8 cellular contexts compared by ENCODE assay signal in the genomic region with DNA sequence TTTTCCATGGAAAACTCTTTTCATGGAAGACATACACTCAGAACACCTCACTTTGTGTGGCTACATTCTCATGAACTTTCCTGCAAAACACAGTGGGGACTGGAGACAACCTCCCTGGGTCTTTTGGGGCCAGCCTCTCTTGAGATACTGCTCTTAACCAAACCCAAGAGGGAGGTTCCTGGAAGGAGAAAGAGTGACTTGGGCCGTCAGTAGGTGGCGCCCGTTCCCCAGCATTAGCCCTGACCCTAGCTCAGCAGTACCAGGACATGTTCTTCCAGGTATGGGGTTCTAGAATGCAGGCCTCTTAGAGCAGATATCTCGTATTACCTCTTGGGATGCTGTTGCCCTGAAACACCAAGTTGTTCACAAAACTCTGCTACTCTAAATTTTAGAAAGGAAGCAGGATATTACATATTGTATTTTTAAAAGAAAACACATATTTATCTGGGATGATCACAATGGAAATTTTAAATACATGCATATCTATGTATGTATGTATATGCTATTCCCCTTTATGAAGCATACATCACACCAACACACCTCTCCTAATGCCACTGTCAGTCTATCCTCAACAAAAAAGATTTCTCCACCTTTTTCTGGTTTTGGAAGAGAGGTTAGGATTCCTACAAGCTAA. TPM values are rescaled to one million over a fixed set of nuclear protein-coding genes. Genes with fewer than 3 reads are reported as not detected.
A peak's percentile ranks its signal among the peaks of the same experiment; 100 is the strongest.
DNase-seq lines count a peak whose midpoint lies in the region; ATAC-seq and TF ChIP-seq lines count a peak whose summit lies in the region.

No MANE protein-coding gene starts in this region.

- H2BK12ac ChIP-seq in H9 (ENCODE audit: insufficient read length, low read depth, low read length) = no peak overlapping the region

- H2AFZ ChIP-seq in H9 (ENCODE audit: low read length) = no peak overlapping the region
- H2AFZ ChIP-seq in MM.1S (ENCODE audit: low read length) = no peak overlapping the region

- no peak overlapping the region for H4K91ac ChIP-seq in H9 (ENCODE audit: insufficient read length, low read depth, low read length)

- H3K4ac ChIP-seq in H9 (ENCODE audit: low read depth, low read length) = no peak overlapping the region

- no peaks in the 10 kb centered on the region for H3K79me2 ChIP-seq in H9 (ENCODE audit: insufficient read depth, low read length)
- no peaks in the 10 kb centered on the region for H3K79me2 ChIP-seq in MM.1S (ENCODE audit: low read length)

- H3K36me3 Mint-ChIP-seq in H9 (ENCODE audit: insufficient read depth in 1 of 3, low read depth in 3 of 3) = no peaks in the 10 kb centered on the region
- H3K36me3 Mint-ChIP-seq in activated naive CD4-positive, alpha-beta T cell treated with anti-CD3 and anti-CD28 coated beads, Interleukin-2, amount 50 U/mL, for 72 hours = no peaks in the 10 kb centered on the region

- H3F3A ChIP-seq in MM.1S (ENCODE audit: insufficient read depth, low read length) = no peaks in the 10 kb centered on the region

- no peak overlapping the region for H4K5ac ChIP-seq in H9 (ENCODE audit: insufficient read length, low read depth, low read length)

- DNase-seq in H9 = peak; percentile 87
- DNase-seq in MM.1S = peak; percentile 74
- DNase-seq in SKM-1 (lab: John Stamatoyannopoulos, UW; ENCODE audit: unreplicated experiment) = peak; percentile 77
- DNase-seq in activated naive CD4-positive, alpha-beta T cell treated with anti-CD3 and anti-CD28 coated beads, Interleukin-2, amount 50 U/mL, for 72 hours (ENCODE audit: low spot score in 2 of 2) = peak; percentile 69 to 78
- peak; percentile 69 to 83 for DNase-seq in heart right ventricle
- peak; percentile 83 for DNase-seq in sigmoid colon
- DNase-seq in mesenteric fat pad (ENCODE audit: low spot score) = no peak

- no peaks in the 10 kb centered on the region for H3K23me2 ChIP-seq in H9 (ENCODE audit: insufficient read length, low read depth, low read length, poor library complexity, severe bottlenecking)

- no peaks in the 10 kb centered on the region for H3K79me1 ChIP-seq in H9 (ENCODE audit: insufficient read depth, low read depth, low read length, poor library complexity, severe bottlenecking)

- H3K36me3 ChIP-seq in MM.1S (replicated peaks; ENCODE audit: insufficient read depth, low read length) (no peaks in the 10 kb centered on the region), heart right ventricle (no peaks in the 10 kb centered on the region), sigmoid colon (no peaks in the 10 kb centered on the region)

- no peaks in the 10 kb centered on the region; the same call in 1 of the 2 replicates for H3K27me3 Mint-ChIP-seq in H9 (ENCODE audit: low read depth)

- WGBS in H9 (ENCODE audit: extremely low coverage, insufficient read length, low lambda C conversion rate) = no CpG with 5 or more reads among the region's 4 CpGs
- 6 to 12% methylated on average over 4 of the region's 4 CpGs for WGBS in heart right ventricle, 2 donors
- WGBS in sigmoid colon, 2 donors = 1 to 11% methylated on average over 4 of the region's 4 CpGs

- H3K9ac ChIP-seq in H9 (ENCODE audit: extremely low read depth, insufficient read length, low read length) (no peak overlapping the region), MM.1S (ENCODE audit: low read length) (no peak overlapping the region)

- no peak overlapping the region for H3K56ac ChIP-seq in H9 (ENCODE audit: insufficient read length, low read depth, low read length)

- H3K4me3 ChIP-seq in MM.1S (ENCODE audit: low read length) (no peak overlapping the region), heart right ventricle (no peak overlapping the region), sigmoid colon (no peak overlapping the region)

- H3K4me2 ChIP-seq in H9 (ENCODE audit: insufficient read depth, insufficient read length, low read length) (no peak overlapping the region), MM.1S (ENCODE audit: low read depth, low read length) (no peak overlapping the region)

- H3K27me3 ChIP-seq in H9 (ENCODE audit: insufficient read depth, low read length) (no peaks in the 10 kb centered on the region), MM.1S (replicated peaks; ENCODE audit: insufficient read depth, low read length) (no peaks in the 10 kb centered on the region), heart right ventricle (no peaks in the 10 kb centered on the region), sigmoid colon (no peaks in the 10 kb centered on the region)

- H3K4me1 ChIP-seq in H9 (ENCODE audit: insufficient read depth, low read length) (no peaks in the 10 kb centered on the region), MM.1S (ENCODE audit: low read length) (no peaks in the 10 kb centered on the region), heart right ventricle (peaks cover 0 to 11% (median 6%) of the 10 kb centered on the region in 9 donors), sigmoid colon (no peaks in the 10 kb centered on the region)

- no peak for TF ChIP-seq EP300 in sigmoid colon (IDR thresholded peaks at IDR 0.05)

- H3K18ac ChIP-seq in H9 (ENCODE audit: insufficient read length, low read depth, low read length) = no peak overlapping the region

- TF ChIP-seq CTCF in GM12801 (IDR thresholded peaks at IDR 0.05; ENCODE audit: extremely low read depth, insufficient read length) (peak; percentile 86), H9 (conservative IDR thresholded peaks at IDR 0.05) (peak; percentile 93), MM.1S (IDR thresholded peaks at IDR 0.05; ENCODE audit: low read length) (peak; percentile 93), heart right ventricle (IDR thresholded peaks at IDR 0.05) (peak; percentile 60 to 91 (median 87)), sigmoid colon (IDR thresholded peaks at IDR 0.05) (peak; percentile 48 to 80 (median 68))

- no peak overlapping the region for H3K4me3 Mint-ChIP-seq in H9

- H4K8ac ChIP-seq in H9 (replicated peaks; ENCODE audit: insufficient read length, low read depth, low read length) = no peak overlapping the region

- no peak overlapping the region for H3K27ac Mint-ChIP-seq in H9
- no peak overlapping the region for H3K27ac Mint-ChIP-seq in activated naive CD4-positive, alpha-beta T cell treated with anti-CD3 and anti-CD28 coated beads, Interleukin-2, amount 50 U/mL, for 72 hours

- H3T11ph ChIP-seq in H9 (ENCODE audit: low read length) = no peak overlapping the region

- no peak overlapping the region for H3K27ac ChIP-seq in H9 (ENCODE audit: insufficient read length, low read depth, low read length)
- H3K27ac ChIP-seq in MM.1S (ENCODE audit: low read length) = no peak overlapping the region
- no peak overlapping the region for H3K27ac ChIP-seq in heart right ventricle
- no peak overlapping the region for H3K27ac ChIP-seq in sigmoid colon

- no peaks in the 10 kb centered on the region for H3K9me2 ChIP-seq in MM.1S (replicated peaks; ENCODE audit: insufficient read depth, low read length)

- no peak overlapping the region for H3K14ac ChIP-seq in H9 (ENCODE audit: insufficient read depth, low read length)

- H2AK5ac ChIP-seq in H9 (ENCODE audit: insufficient read length, low read length) = no peak overlapping the region

- H4K20me1 ChIP-seq in H9 (ENCODE audit: control insufficient read depth, insufficient read depth, insufficient read length) (no peaks in the 10 kb centered on the region), MM.1S (ENCODE audit: insufficient read depth, low read length) (no peaks in the 10 kb centered on the region)

- H2BK20ac ChIP-seq in H9 (ENCODE audit: low read depth, low read length, poor library complexity, severe bottlenecking) = no peak overlapping the region

- peaks cover 2% of the 10 kb centered on the region in 2 experiments; a peak in 1 of 4 replicates for H3K4me1 Mint-ChIP-seq in H9

- no peak overlapping the region for H2BK5ac ChIP-seq in H9 (ENCODE audit: insufficient read length, low read length)

- H3K9me3 Mint-ChIP-seq in H9 = no peaks in the 10 kb centered on the region; a peak in 1 of 5 replicates
- H3K9me3 Mint-ChIP-seq in activated naive CD4-positive, alpha-beta T cell treated with anti-CD3 and anti-CD28 coated beads, Interleukin-2, amount 50 U/mL, for 72 hours = peaks cover 0 to 5% of the 10 kb centered on the region in 2 donors

- H2BK15ac ChIP-seq in H9 (ENCODE audit: low read depth, low read length) = no peak overlapping the region

- ATAC-seq in activated naive CD4-positive, alpha-beta T cell treated with anti-CD3 and anti-CD28 coated beads, Interleukin-2, amount 50 U/mL, for 72 hours = peak; percentile 97 to 99
- peak; percentile 76 to 95 (median 88) for ATAC-seq in heart right ventricle

- no peak overlapping the region for H2BK120ac ChIP-seq in H9 (ENCODE audit: low read depth, low read length, poor library complexity, severe bottlenecking)

- no peak overlapping the region for H3K23ac ChIP-seq in H9 (ENCODE audit: insufficient read length, low read depth, low read length)

- no peak for TF ChIP-seq POLR2A in sigmoid colon (IDR thresholded peaks at IDR 0.05)

- H3K9me3 ChIP-seq in H9 (ENCODE audit: control insufficient read depth, low read depth, low read length) (no peaks in the 10 kb centered on the region), MM.1S (replicated peaks; ENCODE audit: insufficient read depth, low read length) (no peaks in the 10 kb centered on the region), heart right ventricle (no peaks in the 10 kb centered on the region), sigmoid colon (no peaks in the 10 kb centered on the region)

- intact Hi-C loops in heart right ventricle (cut with DNase I) = loop anchor here in 7 of 10 donors (1.0 to 10.0 kb wide), 7 partner anchors 23 to 57 kb away; no protein-coding TSS in a partner anchor
- intact Hi-C loops in sigmoid colon (cut with DNase I) = loop anchor here (2.0 kb wide), 1 partner anchor 59 kb away; no protein-coding TSS in a partner anchor

RNA-seq across cellular contexts. Expression of a gene that starts 15.8 kb away (rescaled TPM):
- total RNA-seq in H9 (2021) (0.15 and 0.50 TPM in 2 replicates), heart right ventricle (1 to 10 TPM; 2.3 to 7.5 (median 3.9) TPM), sigmoid colon (10 to 100 TPM; 13.2 to 19.1 (median 17.9) TPM), mesenteric fat pad (19.6 TPM)
- total RNA-seq in activated naive CD4-positive, alpha-beta T cell treated with anti-CD3 and anti-CD28 coated beads, Interleukin-2, amount 50 U/mL, for 72 hours = 1 to 10 TPM; 2.2 to 6.4 TPM
- polyA plus RNA-seq in heart right ventricle (1 to 10 TPM in 1 of 2 donors, under 1 TPM in 1; 0.90 to 1.8 TPM), sigmoid colon (1 to 10 TPM; 1.2 to 3.0 (median 1.4) TPM)
